Comparison of ENCODE assay signal across 29 cellular contexts in the genomic region with DNA sequence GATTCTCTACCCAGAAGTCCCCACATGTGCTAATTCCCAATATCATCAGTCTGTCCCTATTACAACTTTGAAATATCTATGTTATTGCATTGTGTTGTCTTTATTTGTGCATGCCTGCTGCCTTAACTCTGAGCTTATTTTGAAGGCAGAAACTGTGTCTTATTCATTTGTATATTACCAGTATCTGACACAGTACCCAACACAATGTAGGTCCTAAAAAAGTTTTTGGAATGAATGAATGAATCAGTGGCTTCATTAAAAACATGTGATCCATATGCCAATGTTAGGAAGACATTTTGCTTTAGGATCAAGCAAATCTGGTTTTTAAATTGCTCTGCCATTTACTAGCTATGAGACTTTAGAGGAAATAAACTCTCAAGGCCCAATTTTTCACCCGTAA.
"Had no signal": no experiment of that assay in that cellular context is flagged by ENCODE, and none has a peak within 500 bp of the region (broad histone marks: within the 10 kb centered on the region; RNA-seq: fewer than 3 reads in every experiment).

No MANE protein-coding gene starts in this region.

- DNase-seq: colonic mucosa; cortex of kidney; dermis blood vessel endothelial cell; dorsolateral prefrontal cortex; effector CD4-positive, alpha-beta T cell; effector CD8-positive, alpha-beta T cell; effector memory CD4-positive, alpha-beta T cell; effector memory CD8-positive, alpha-beta T cell; endodermal cell; erythroblast; esophagus squamous epithelium; foreskin fibroblast; foreskin keratinocyte; foreskin melanocyte; gastrocnemius medialis; glutamatergic neuron; head of caudate nucleus; heart left ventricle; heart right ventricle had no signal

- ATAC-seq: effector memory CD8-positive, alpha-beta T cell; esophagus mucosa; foreskin keratinocyte; gastrocnemius medialis; gastroesophageal sphincter; heart left ventricle; heart right ventricle had no signal

- H3K36me3 ChIP-seq: colonic mucosa, esophagus muscularis mucosa, esophagus squamous epithelium, gastrocnemius medialis, gastroesophageal sphincter, heart left ventricle, heart right ventricle had no signal

- H2AFZ ChIP-seq: hepatocyte had no signal

- FAIRE-seq: colon, endometrium, endothelial cell of umbilical vein, frontal cortex had no signal

- H3K27me3 ChIP-seq: colonic mucosa, dorsolateral prefrontal cortex, esophagus muscularis mucosa, esophagus squamous epithelium, foreskin keratinocyte, gastrocnemius medialis, gastroesophageal sphincter, heart left ventricle, heart right ventricle, hepatocyte had no signal

- H3K4me1 ChIP-seq: colonic mucosa, esophagus muscularis mucosa, esophagus squamous epithelium, gastrocnemius medialis, gastroesophageal sphincter, heart left ventricle, heart right ventricle had no signal

- H3K4me2 ChIP-seq: hepatocyte had no signal

- H3K4me3 ChIP-seq: colonic mucosa, coronary artery, dorsolateral prefrontal cortex, esophagus muscularis mucosa, esophagus squamous epithelium, gastrocnemius medialis, gastroesophageal sphincter, heart left ventricle, heart right ventricle, hepatocyte had no signal

- H3K9me3 ChIP-seq: colonic mucosa, esophagus muscularis mucosa, esophagus squamous epithelium, gastrocnemius medialis, gastroesophageal sphincter, heart left ventricle had no signal

- H3K79me2 ChIP-seq: hepatocyte had no signal

- H3K27ac ChIP-seq: colonic mucosa, coronary artery, dorsolateral prefrontal cortex, epithelial cell of prostate, esophagus muscularis mucosa, esophagus squamous epithelium, foreskin keratinocyte, gastrocnemius medialis, gastroesophageal sphincter, heart left ventricle, heart right ventricle, hepatocyte had no signal
